Comparison of ENCODE assay signal across 1 cellular context in the genomic region with DNA sequence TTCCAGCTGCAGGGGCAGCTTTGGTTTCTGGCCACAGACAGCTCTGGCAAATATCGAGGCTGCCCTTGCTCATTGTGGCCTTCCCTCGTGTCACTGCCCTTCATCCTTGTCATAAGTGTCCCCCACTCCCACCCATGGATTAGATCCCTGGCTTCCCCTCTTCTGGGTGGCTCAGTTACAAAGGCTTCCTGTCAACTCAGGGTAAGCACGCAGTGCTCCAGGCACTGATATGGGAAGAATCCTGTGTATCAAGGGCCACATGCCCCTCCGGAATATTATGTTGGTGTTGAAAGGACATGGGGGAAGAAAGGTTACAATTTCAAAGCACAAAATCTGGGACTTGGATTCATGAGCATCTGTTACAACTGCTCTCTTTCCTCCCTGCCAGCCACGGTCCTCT.
TF ChIP-seq lines count a peak whose summit lies in the region.

No MANE protein-coding gene starts in this region.

TF ChIP-seq in IMR-90, 13 proteins besides CTCF, POLR2A, EP300 and RAD21:
- TF ChIP-seq FOS (IDR thresholded peaks at IDR 0.05; ENCODE audit: low read depth, low read length) (no peak), RFX5 (IDR thresholded peaks at IDR 0.05; ENCODE audit: low read depth, low read length) (no peak)
